ENCODE assay signal across 11 cellular contexts in the genomic region with DNA sequence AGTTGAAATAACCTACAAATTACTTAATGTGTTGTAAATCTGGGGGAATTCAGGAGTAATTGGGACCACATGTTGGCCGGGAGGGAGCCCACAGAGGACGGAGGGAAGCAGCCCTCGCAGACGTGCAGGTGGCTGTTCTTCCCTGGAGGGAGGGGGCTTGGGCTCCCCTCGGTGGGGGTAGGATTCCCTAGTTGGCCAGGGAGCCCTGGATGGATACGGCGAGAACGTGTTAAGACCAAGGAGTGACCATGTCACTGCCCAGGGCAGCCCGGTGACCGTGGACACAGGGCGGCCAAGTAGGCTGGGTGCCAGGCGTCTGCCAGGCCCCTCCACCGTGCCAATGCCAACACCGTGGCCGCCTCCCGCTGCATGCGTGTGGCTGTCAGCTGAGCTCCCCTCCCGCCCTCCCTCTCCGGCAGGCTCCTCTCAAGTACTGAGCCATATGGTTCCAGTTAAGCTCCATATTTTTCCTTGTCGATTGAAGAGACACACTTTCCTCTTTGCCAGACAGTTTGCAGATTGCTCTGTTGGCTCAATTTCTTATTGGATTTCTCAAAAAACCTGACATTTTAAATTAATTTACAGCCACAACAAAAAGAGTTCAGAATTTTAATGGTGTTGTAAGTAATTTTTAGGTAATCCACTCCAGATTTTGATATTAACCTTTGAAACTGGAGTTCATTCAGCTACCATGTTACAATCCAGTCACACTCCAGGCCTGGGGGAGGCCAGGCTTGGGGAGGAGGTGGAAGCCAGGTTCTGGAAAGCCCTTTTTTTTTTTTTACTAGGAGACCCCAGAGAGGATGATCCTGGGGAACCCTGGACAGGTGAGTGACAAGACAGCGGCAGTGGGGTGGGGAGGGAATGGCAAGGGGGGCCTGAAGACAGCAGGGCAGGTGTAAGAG.
A peak's percentile ranks its signal among the peaks of the same experiment; 100 is the strongest.
DNase-seq lines count a peak whose midpoint lies in the region; ATAC-seq, FAIRE-seq and TF ChIP-seq lines count a peak whose summit lies in the region.
"Had no signal": no experiment of that assay in that cellular context is flagged by ENCODE, and none has a peak within 500 bp of the region (broad histone marks: within the 10 kb centered on the region; RNA-seq: fewer than 3 reads in every experiment).

No MANE protein-coding gene starts in this region.

- FAIRE-seq in HepG2 (lab: Jason Lieb, UNC) = no peak

- H3K79me2 ChIP-seq in HepG2 (ENCODE audit: insufficient read depth, low read length) = no peaks in the 10 kb centered on the region

- TF ChIP-seq RAD21 in HepG2 (CRISPR knock-in tag; IDR thresholded peaks at IDR 0.05) = no peak

- H3K27ac ChIP-seq in right lobe of liver (no peak overlapping the region), HepG2 (ENCODE audit: extremely low read length, insufficient read depth, low read length) (no peak overlapping the region)
- H3K27ac ChIP-seq: BLaER1 treated with 17β-estradiol and CSF1 and Interleukin-3, amounts not matched to agents 10 nM and 100 nM had no signal

- no TSS peak for BruUV-seq in HepG2 (replicated peaks; lab: Mats Ljungman, UMichigan)

- H3K36me3 ChIP-seq in right lobe of liver (no peaks in the 10 kb centered on the region), HepG2 (replicated peaks in 1 of 2; ENCODE audit: control insufficient read depth in 1 of 2, insufficient read depth in 2 of 2, low read length in 2 of 2) (no peaks in the 10 kb centered on the region), adipocyte (ENCODE audit: control insufficient read depth, insufficient read depth, low read length, severe bottlenecking) (no peaks in the 10 kb centered on the region)
- H3K36me3 ChIP-seq: BLaER1 treated with 17β-estradiol and CSF1 and Interleukin-3, amounts not matched to agents 10 nM and 100 nM had no signal

- H4K20me1 ChIP-seq in HepG2 (ENCODE audit: insufficient read depth, low read length) = no peaks in the 10 kb centered on the region
- H4K20me1 ChIP-seq: BLaER1 treated with 17β-estradiol and CSF1 and Interleukin-3, amounts not matched to agents 10 nM and 100 nM had no signal

- 67% methylated on average over 9 of the region's 21 CpGs for WGBS in right lobe of liver (ENCODE audit: insufficient coverage, low coverage, low lambda C conversion rate, missing lambda C conversion rate)
- WGBS in HepG2 (ENCODE audit: low lambda C conversion rate) = 59% methylated on average over 7 of the region's 21 CpGs

- TF ChIP-seq CTCF in right lobe of liver (IDR thresholded peaks at IDR 0.05) (no peak), HepG2 (CRISPR knock-in tag; IDR thresholded peaks at IDR 0.05) (no peak)

- no peak for TF ChIP-seq POLR2A in right lobe of liver (IDR thresholded peaks at IDR 0.05)
- TF ChIP-seq POLR2A in HepG2 (IDR thresholded peaks at IDR 0.05; ENCODE audit: insufficient read depth in 1 of 2, low read depth in 2 of 2, low read length in 2 of 2) = no peak

- peaks cover 0 to 19% (median 6%) of the 10 kb centered on the region in 4 donors for H3K4me1 ChIP-seq in right lobe of liver
- peaks cover 7% of the 10 kb centered on the region for H3K4me1 ChIP-seq in HepG2 (ENCODE audit: insufficient read depth, low read length)
- peaks cover 10% of the 10 kb centered on the region for H3K4me1 ChIP-seq in adipocyte (ENCODE audit: control insufficient read depth, insufficient read depth, low read length)

- no peaks in the 10 kb centered on the region for H3K27me3 ChIP-seq in right lobe of liver
- peaks cover 7 to 29% of the 10 kb centered on the region in 2 experiments; a peak in 4 of 5 replicates for H3K27me3 ChIP-seq in HepG2 (ENCODE audit: control insufficient read depth in 1 of 2, insufficient read depth in 2 of 2, low read length in 2 of 2)
- H3K27me3 ChIP-seq in adipocyte (replicated peaks; ENCODE audit: control insufficient read depth, insufficient read depth, low read length) = peaks cover 54% of the 10 kb centered on the region
- H3K27me3 ChIP-seq: BLaER1 treated with 17β-estradiol and CSF1 and Interleukin-3, amounts not matched to agents 10 nM and 100 nM had no signal

- TF ChIP-seq EP300 in HepG2 (IDR thresholded peaks at IDR 0.05; ENCODE audit: low read depth in 2 of 2, low read length in 2 of 2) = no peak
- TF ChIP-seq EP300 in HepG2 (CRISPR knock-in tag; IDR thresholded peaks at IDR 0.05; ENCODE audit: borderline replicate concordance) = no peak

- H3K4me2 ChIP-seq in HepG2 (ENCODE audit: low read depth, low read length) = no peak overlapping the region

- H2AFZ ChIP-seq in HepG2 (ENCODE audit: low read length) = no peak overlapping the region

- in situ Hi-C loops in HepG2 (cut with HindIII; ENCODE audit: extremely low pct_ligation_motif_present, low pct_unique_long_range_greater_than_20kb) = no loop called here

- ATAC-seq in right lobe of liver = peak; percentile 79 to 92 (median 86)
- ATAC-seq in HepG2 = no peak

- H3K9me3 ChIP-seq in right lobe of liver (no peaks in the 10 kb centered on the region), HepG2 (ENCODE audit: low read length) (no peaks in the 10 kb centered on the region), adipocyte (ENCODE audit: control insufficient read depth, low read length) (peaks cover 4% of the 10 kb centered on the region)
- H3K9me3 ChIP-seq: BLaER1 treated with 17β-estradiol and CSF1 and Interleukin-3, amounts not matched to agents 10 nM and 100 nM had no signal

- CTCF ChIA-PET in HepG2 (lab: Yijun Ruan, JAX; ENCODE audit: low intra/inter-chr PET ratio, low total read pairs) = no interaction called here

- intact Hi-C loops in right lobe of liver (cut with DNase I) (no loop called here), HepG2 (cut with micrococcal nuclease; ENCODE audit: unreplicated experiment) (no loop called here)

- H3K9ac ChIP-seq in HepG2 (ENCODE audit: insufficient read depth, low read depth, low read length) (no peak overlapping the region), adipocyte (ENCODE audit: low read length) (no peak overlapping the region)
- H3K9ac ChIP-seq: BLaER1 treated with 17β-estradiol and CSF1 and Interleukin-3, amounts not matched to agents 10 nM and 100 nM had no signal

- POLR2A ChIA-PET in HepG2 (lab: Yijun Ruan, JAX) = no interaction called here

- DNase-seq in right lobe of liver (peak; percentile 75 to 90 (median 86)), HepG2 (ENCODE audit: low spot score) (no peak), adipocyte (ENCODE audit: low read depth) (peak; percentile 89), left kidney (ENCODE audit: low read depth, low spot score) (peak; percentile 59), NOMO-1 treated with DMSO at 0.1 percent for 48 hours (lab: John Stamatoyannopoulos, UW; ENCODE audit: unreplicated experiment) (no peak), NCI-H226 (no peak), foreskin melanocyte (no peak)
- DNase-seq in stimulated activated CD4-positive, alpha-beta T cell treated with anti-CD3 and anti-CD28 coated beads, Interleukin-4, amount 100 ng/mL, for 4 hours = no peak
- DNase-seq: activated CD4-positive, CD25-positive, alpha-beta regulatory T cell; NCI-H1436 treated with DMSO at 0.1 percent for 48 hours had no signal

- H3K4me3 ChIP-seq in right lobe of liver (no peak overlapping the region), HepG2 (replicated peaks in 1 of 3; ENCODE audit: insufficient read depth in 1 of 3, low read depth in 2 of 3, low read length in 3 of 3) (no peak overlapping the region), adipocyte (ENCODE audit: low read length) (no peak overlapping the region)
- H3K4me3 ChIP-seq: BLaER1 treated with 17β-estradiol and CSF1 and Interleukin-3, amounts not matched to agents 10 nM and 100 nM had no signal

TF ChIP-seq in HepG2, 621 proteins besides CTCF, POLR2A, EP300 and RAD21 (continues in another document):
- TF ChIP-seq TCF7 (IDR thresholded peaks at IDR 0.05; ENCODE audit: low read depth) = no peak
- TF ChIP-seq ISX (CRISPR knock-in tag; conservative IDR thresholded peaks at IDR 0.05) = no peak
- no peak for TF ChIP-seq ZNF678 (CRISPR knock-in tag; IDR thresholded peaks at IDR 0.05)
- TF ChIP-seq, protein P1, sequence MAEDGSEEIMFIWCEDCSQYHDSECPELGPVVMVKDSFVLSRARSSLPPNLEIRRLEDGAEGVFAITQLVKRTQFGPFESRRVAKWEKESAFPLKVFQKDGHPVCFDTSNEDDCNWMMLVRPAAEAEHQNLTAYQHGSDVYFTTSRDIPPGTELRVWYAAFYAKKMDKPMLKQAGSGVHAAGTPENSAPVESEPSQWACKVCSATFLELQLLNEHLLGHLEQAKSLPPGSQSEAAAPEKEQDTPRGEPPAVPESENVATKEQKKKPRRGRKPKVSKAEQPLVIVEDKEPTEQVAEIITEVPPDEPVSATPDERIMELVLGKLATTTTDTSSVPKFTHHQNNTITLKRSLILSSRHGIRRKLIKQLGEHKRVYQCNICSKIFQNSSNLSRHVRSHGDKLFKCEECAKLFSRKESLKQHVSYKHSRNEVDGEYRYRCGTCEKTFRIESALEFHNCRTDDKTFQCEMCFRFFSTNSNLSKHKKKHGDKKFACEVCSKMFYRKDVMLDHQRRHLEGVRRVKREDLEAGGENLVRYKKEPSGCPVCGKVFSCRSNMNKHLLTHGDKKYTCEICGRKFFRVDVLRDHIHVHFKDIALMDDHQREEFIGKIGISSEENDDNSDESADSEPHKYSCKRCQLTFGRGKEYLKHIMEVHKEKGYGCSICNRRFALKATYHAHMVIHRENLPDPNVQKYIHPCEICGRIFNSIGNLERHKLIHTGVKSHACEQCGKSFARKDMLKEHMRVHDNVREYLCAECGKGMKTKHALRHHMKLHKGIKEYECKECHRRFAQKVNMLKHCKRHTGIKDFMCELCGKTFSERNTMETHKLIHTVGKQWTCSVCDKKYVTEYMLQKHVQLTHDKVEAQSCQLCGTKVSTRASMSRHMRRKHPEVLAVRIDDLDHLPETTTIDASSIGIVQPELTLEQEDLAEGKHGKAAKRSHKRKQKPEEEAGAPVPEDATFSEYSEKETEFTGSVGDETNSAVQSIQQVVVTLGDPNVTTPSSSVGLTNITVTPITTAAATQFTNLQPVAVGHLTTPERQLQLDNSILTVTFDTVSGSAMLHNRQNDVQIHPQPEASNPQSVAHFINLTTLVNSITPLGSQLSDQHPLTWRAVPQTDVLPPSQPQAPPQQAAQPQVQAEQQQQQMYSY (CRISPR knock-in tag; IDR thresholded peaks at IDR 0.05) = no peak
- no peak for TF ChIP-seq FOXA1 (IDR thresholded peaks at IDR 0.05)
- TF ChIP-seq FOXA1 (CRISPR knock-in tag; IDR thresholded peaks at IDR 0.05) = no peak

Comparison
In these comparisons a context has a peak if more than half of its experiments do, and no peak if none do; other contexts are left out.
1. DNase-seq: peak in right lobe of liver (3 of 3), adipocyte (single experiment) and left kidney (single experiment); none in HepG2 (single experiment), NOMO-1 treated with DMSO at 0.1 percent for 48 hours (single experiment), NCI-H226 (single experiment), stimulated activated CD4-positive, alpha-beta T cell treated with anti-CD3 and anti-CD28 coated beads, Interleukin-4, amount 100 ng/mL, for 4 hours (0 of 2) and foreskin melanocyte (single experiment).